8 cellular contexts compared by ENCODE assay signal in genomic region chr18:73235491-73235890, GRCh38.
A peak's percentile ranks its signal among the peaks of the same experiment; 100 is the strongest.
DNase-seq lines count a peak whose midpoint lies in the region; ATAC-seq and TF ChIP-seq lines count a peak whose summit lies in the region.

No MANE protein-coding gene starts in this region.

- H3K36me3 Mint-ChIP-seq in T-helper 17 cell (ENCODE audit: low read depth): no peaks in the 10 kb centered on the region

- TF ChIP-seq CTCF in GM12865 (IDR thresholded peaks at IDR 0.05; ENCODE audit: insufficient read depth, low read depth, low read length, missing control alignments) (no peak), IMR-90 (conservative IDR thresholded peaks at IDR 0.05; ENCODE audit: low read depth, low read length) (no peak)

- ATAC-seq in GM21723 (IDR thresholded peaks at IDR 0.05; ENCODE audit: unreplicated experiment): peak; percentile 80
- peak; percentile 96 for ATAC-seq in IMR-90 (ENCODE audit: low read depth)
- ATAC-seq in T-helper 17 cell: no peak

- peak overlapping the region; percentile 22; the same call in 1 of the 2 replicates for H4K5ac ChIP-seq in IMR-90 (ENCODE audit: low read depth, low read length)

- 0 out of 2 replicates have a peak, but pooled peaks have one; percentile 25 for TF ChIP-seq POLR2A in IMR-90 (IDR thresholded peaks at IDR 0.05; ENCODE audit: low read depth, low read length)

- BruUV-seq in IMR-90 (replicated peaks; lab: Mats Ljungman, UMichigan): no TSS peak

- no peaks in the 10 kb centered on the region; the same call in 1 of the 2 replicates for H3K4me1 ChIP-seq in IMR-90 (ENCODE audit: control insufficient read depth, insufficient read depth, low read length)

- no peaks in the 10 kb centered on the region; the same call in 1 of the 2 replicates for H3K9me1 ChIP-seq in IMR-90 (ENCODE audit: insufficient read depth, low read length)

- in situ Hi-C loops in IMR-90 (cut with MboI; ENCODE audit: low sequenced_read_pairs): no loop called here

- H3K36me3 ChIP-seq in IMR-90 (ENCODE audit: control insufficient read depth, insufficient read depth, low read length): no peaks in the 10 kb centered on the region

- no peak overlapping the region for H3K27ac Mint-ChIP-seq in T-helper 17 cell

- H3K9ac ChIP-seq in IMR-90 (ENCODE audit: low read depth, low read length): no peak overlapping the region

- H3K27me3 ChIP-seq in IMR-90 (ENCODE audit: control insufficient read depth, insufficient read depth, low read length): no peaks in the 10 kb centered on the region

- intact Hi-C loops in IMR-90 (cut with micrococcal nuclease): no loop called here

- H3K9me3 ChIP-seq in IMR-90 (ENCODE audit: control insufficient read depth, insufficient read depth, low read length) (no peaks in the 10 kb centered on the region), T-helper 17 cell (ENCODE audit: control insufficient read depth, low read length, poor library complexity, severe bottlenecking) (no peaks in the 10 kb centered on the region)

- H2BK120ac ChIP-seq in IMR-90 (ENCODE audit: low read depth, low read length): peak overlapping the region; percentile 75

- POLR2A ChIA-PET in IMR-90 (lab: Charles Lee; ENCODE audit: unreplicated experiment): no interaction called here

- no peak overlapping the region for H3K27ac ChIP-seq in IMR-90 (ENCODE audit: insufficient read depth, low read length)

- DNase-seq in GM12865 (ENCODE audit: low read depth) (peak; percentile 20), IMR-90 (peak; percentile 97), glomerular visceral epithelial cell (ENCODE audit: extremely low spot score) (peak; percentile 71), RPMI8226 (no peak), T-helper 17 cell (no peak), NCI-H524 (lab: John Stamatoyannopoulos, UW) (no peak), activated T-cell treated with anti-CD3 and anti-CD28 coated beads for 4 hours (no peak)

- no peak; the same call in 1 of the 2 replicates for TF ChIP-seq RAD21 in IMR-90 (IDR thresholded peaks at IDR 0.05; ENCODE audit: low read length)

- H3K18ac ChIP-seq in IMR-90 (ENCODE audit: low read depth, low read length): peak overlapping the region; percentile 77; the same call in 1 of the 2 replicates

- H2AFZ ChIP-seq in IMR-90 (replicated peaks; ENCODE audit: low read length, poor library complexity): peak overlapping the region; percentile 3

- no CpG with 5 or more reads among the region's 8 CpGs for WGBS in IMR-90 (ENCODE audit: extremely low coverage in 2 of 2, insufficient read length in 1 of 2), 2 experiments

- H4K8ac ChIP-seq in IMR-90 (ENCODE audit: low read depth in 2 of 2, low read length in 2 of 2): peak overlapping the region in 1 of 2 experiments; percentile 68; a peak in 2 of 4 replicates

- H2AK9ac ChIP-seq in IMR-90 (replicated peaks; ENCODE audit: low read depth, low read length, poor library complexity): no peak overlapping the region

- no peak overlapping the region for H3K4me3 ChIP-seq in GM12865 (ENCODE audit: low read depth, low read length)
- no peak overlapping the region for H3K4me3 ChIP-seq in IMR-90 (ENCODE audit: insufficient read depth, low read depth, low read length)

- H3K56ac ChIP-seq in IMR-90 (ENCODE audit: extremely low read depth, insufficient read depth, low read length): no peak overlapping the region

- H2AK5ac ChIP-seq in IMR-90 (ENCODE audit: low read depth, low read length): peak overlapping the region; percentile 62

- peak overlapping the region; percentile 70; the same call in 1 of the 2 replicates for H2BK20ac ChIP-seq in IMR-90 (ENCODE audit: low read depth, low read length)

- no peak overlapping the region for H3K4me3 Mint-ChIP-seq in T-helper 17 cell

- no peaks in the 10 kb centered on the region for H4K20me1 ChIP-seq in IMR-90 (ENCODE audit: insufficient read depth, low read length)

- H2BK15ac ChIP-seq in IMR-90 (ENCODE audit: low read depth, low read length): peak overlapping the region; percentile 41; the same call in 1 of the 3 replicates

- H3K4me2 ChIP-seq in IMR-90 (ENCODE audit: low read depth, low read length): no peak overlapping the region; the same call in 1 of the 2 replicates

- no peaks in the 10 kb centered on the region for H3K79me1 ChIP-seq in IMR-90 (ENCODE audit: low read depth in 1 of 2, low read length in 2 of 2)

- H3K27me3 Mint-ChIP-seq in T-helper 17 cell: no peaks in the 10 kb centered on the region

- H3K4me1 Mint-ChIP-seq in T-helper 17 cell: no peaks in the 10 kb centered on the region

- H3K14ac ChIP-seq in IMR-90 (replicated peaks; ENCODE audit: low read depth, low read length): no peak overlapping the region

- no peak overlapping the region for H3K23ac ChIP-seq in IMR-90 (ENCODE audit: low read depth, low read length)

- dilution Hi-C loops in IMR-90 (cut with HindIII; ENCODE audit: low sequenced_read_pairs, unreplicated experiment): no loop called here

- no peak overlapping the region for H4K91ac ChIP-seq in IMR-90 (ENCODE audit: insufficient read depth, low read depth, low read length)

- H2BK5ac ChIP-seq in IMR-90 (ENCODE audit: low read depth, low read length, poor library complexity, severe bottlenecking): peak overlapping the region; percentile 98

- peak overlapping the region; percentile 54; the same call in 1 of the 2 replicates for H3K4ac ChIP-seq in IMR-90 (ENCODE audit: low read depth, low read length)

- CTCF ChIA-PET in IMR-90 (lab: Yijun Ruan, JAX): interaction anchor here (0.9 to 1.1 kb wide), 2 partner anchors 8 to 11 kb away, joined by 3 read pairs; no protein-coding TSS in a partner anchor

TF ChIP-seq in IMR-90, 13 proteins besides CTCF, POLR2A, EP300 and RAD21:
- TF ChIP-seq MAFK (IDR thresholded peaks at IDR 0.05; ENCODE audit: low read depth, low read length) (0 out of 2 replicates have a peak, but pooled peaks have one; percentile 4), BHLHE40 (IDR thresholded peaks at IDR 0.05; ENCODE audit: low read depth, low read length) (peak; percentile 71), CEBPB (IDR thresholded peaks at IDR 0.05; ENCODE audit: low read depth, low read length) (peak; percentile 74; the same call in 1 of the 2 replicates), CHD1 (IDR thresholded peaks at IDR 0.05; ENCODE audit: low read depth, low read length) (no peak), FOS (IDR thresholded peaks at IDR 0.05; ENCODE audit: low read depth, low read length) (peak; percentile 80), SMC3 (IDR thresholded peaks at IDR 0.05; ENCODE audit: low read depth, low read length) (no peak), ELK1 (IDR thresholded peaks at IDR 0.05; ENCODE audit: borderline replicate concordance, low read depth, low read length) (no peak), NFE2L2 (IDR thresholded peaks at IDR 0.05; ENCODE audit: low read depth, low read length) (no peak), RFX5 (IDR thresholded peaks at IDR 0.05; ENCODE audit: low read depth, low read length) (no peak), MAZ (IDR thresholded peaks at IDR 0.05; ENCODE audit: borderline replicate concordance, low read depth, low read length) (no peak), RCOR1 (IDR thresholded peaks at IDR 0.05; ENCODE audit: insufficient replicate concordance, low read length) (peak; percentile 61), MXI1 (IDR thresholded peaks at IDR 0.05; ENCODE audit: borderline replicate concordance, low read depth, low read length) (no peak)
- TF ChIP-seq, protein P1, sequence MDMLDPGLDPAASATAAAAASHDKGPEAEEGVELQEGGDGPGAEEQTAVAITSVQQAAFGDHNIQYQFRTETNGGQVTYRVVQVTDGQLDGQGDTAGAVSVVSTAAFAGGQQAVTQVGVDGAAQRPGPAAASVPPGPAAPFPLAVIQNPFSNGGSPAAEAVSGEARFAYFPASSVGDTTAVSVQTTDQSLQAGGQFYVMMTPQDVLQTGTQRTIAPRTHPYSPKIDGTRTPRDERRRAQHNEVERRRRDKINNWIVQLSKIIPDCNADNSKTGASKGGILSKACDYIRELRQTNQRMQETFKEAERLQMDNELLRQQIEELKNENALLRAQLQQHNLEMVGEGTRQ (IDR thresholded peaks at IDR 0.05; ENCODE audit: low read depth, low read length): peak; percentile 86

Comparison
In these comparisons a context has a peak if more than half of its experiments do, and no peak if none do; other contexts are left out.
1. DNase-seq: peak in GM12865 (single experiment), IMR-90 (single experiment) and glomerular visceral epithelial cell (single experiment); none in RPMI8226 (single experiment), T-helper 17 cell (0 of 3), NCI-H524 (0 of 2) and activated T-cell treated with anti-CD3 and anti-CD28 coated beads for 4 hours (single experiment).